1 cellular context compared by ENCODE assay signal in the genomic region with DNA sequence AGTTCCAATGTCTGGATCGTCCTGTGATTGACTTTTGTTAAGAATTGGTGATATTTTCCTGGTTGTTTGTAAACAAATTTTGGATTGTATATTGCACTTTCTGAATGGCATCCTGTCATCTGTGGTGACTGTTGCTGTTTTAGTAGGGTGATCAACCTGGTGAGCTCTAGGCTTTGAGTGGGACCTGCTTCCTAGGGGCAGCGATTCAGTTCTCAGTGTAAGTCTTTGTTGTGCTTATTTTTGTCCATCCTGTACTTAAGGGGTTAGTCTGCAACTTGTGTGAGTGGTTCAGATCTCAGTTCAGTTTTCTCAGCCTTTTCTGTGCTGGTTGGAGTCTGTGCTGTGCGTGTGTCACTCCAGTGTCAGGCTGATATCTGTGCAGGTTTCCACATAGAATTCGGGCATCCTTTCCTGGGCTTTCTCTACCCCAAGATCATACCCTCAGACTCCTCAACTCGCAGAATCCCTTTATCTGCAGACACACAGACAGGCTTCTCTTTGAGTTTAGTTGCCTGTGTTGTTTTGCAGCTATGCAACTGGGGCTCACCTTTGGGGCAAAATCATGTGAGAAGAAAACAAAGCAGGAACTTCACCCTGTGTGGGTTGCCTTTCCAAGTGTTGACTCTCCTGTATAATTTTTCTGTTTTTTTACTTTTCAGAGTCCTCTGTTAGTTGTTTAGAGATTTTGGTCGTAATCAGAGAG.
TF ChIP-seq lines count a peak whose summit lies in the region.

No MANE protein-coding gene starts in this region.

TF ChIP-seq in A549, 52 proteins besides CTCF, POLR2A, EP300 and RAD21 (continued from another document):
- TF ChIP-seq, protein P1, sequence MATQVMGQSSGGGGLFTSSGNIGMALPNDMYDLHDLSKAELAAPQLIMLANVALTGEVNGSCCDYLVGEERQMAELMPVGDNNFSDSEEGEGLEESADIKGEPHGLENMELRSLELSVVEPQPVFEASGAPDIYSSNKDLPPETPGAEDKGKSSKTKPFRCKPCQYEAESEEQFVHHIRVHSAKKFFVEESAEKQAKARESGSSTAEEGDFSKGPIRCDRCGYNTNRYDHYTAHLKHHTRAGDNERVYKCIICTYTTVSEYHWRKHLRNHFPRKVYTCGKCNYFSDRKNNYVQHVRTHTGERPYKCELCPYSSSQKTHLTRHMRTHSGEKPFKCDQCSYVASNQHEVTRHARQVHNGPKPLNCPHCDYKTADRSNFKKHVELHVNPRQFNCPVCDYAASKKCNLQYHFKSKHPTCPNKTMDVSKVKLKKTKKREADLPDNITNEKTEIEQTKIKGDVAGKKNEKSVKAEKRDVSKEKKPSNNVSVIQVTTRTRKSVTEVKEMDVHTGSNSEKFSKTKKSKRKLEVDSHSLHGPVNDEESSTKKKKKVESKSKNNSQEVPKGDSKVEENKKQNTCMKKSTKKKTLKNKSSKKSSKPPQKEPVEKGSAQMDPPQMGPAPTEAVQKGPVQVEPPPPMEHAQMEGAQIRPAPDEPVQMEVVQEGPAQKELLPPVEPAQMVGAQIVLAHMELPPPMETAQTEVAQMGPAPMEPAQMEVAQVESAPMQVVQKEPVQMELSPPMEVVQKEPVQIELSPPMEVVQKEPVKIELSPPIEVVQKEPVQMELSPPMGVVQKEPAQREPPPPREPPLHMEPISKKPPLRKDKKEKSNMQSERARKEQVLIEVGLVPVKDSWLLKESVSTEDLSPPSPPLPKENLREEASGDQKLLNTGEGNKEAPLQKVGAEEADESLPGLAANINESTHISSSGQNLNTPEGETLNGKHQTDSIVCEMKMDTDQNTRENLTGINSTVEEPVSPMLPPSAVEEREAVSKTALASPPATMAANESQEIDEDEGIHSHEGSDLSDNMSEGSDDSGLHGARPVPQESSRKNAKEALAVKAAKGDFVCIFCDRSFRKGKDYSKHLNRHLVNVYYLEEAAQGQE (IDR thresholded peaks at IDR 0.05) = no peak
- TF ChIP-seq KDM1A (IDR thresholded peaks at IDR 0.05; ENCODE audit: low read depth) = no peak
- TF ChIP-seq, protein P2, sequence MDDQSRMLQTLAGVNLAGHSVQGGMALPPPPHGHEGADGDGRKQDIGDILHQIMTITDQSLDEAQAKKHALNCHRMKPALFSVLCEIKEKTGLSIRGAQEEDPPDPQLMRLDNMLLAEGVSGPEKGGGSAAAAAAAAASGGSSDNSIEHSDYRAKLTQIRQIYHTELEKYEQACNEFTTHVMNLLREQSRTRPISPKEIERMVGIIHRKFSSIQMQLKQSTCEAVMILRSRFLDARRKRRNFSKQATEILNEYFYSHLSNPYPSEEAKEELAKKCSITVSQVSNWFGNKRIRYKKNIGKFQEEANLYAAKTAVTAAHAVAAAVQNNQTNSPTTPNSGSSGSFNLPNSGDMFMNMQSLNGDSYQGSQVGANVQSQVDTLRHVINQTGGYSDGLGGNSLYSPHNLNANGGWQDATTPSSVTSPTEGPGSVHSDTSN (IDR thresholded peaks at IDR 0.05) = no peak
- TF ChIP-seq HOXB13 (CRISPR knock-in tag; IDR thresholded peaks at IDR 0.05; ENCODE audit: low read depth) = no peak
- TF ChIP-seq, protein P3, sequence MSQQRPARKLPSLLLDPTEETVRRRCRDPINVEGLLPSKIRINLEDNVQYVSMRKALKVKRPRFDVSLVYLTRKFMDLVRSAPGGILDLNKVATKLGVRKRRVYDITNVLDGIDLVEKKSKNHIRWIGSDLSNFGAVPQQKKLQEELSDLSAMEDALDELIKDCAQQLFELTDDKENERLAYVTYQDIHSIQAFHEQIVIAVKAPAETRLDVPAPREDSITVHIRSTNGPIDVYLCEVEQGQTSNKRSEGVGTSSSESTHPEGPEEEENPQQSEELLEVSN (IDR thresholded peaks at IDR 0.05; ENCODE audit: borderline replicate concordance, low read depth) = no peak
- TF ChIP-seq MAFK (IDR thresholded peaks at IDR 0.05; ENCODE audit: partially characterized antibody) = no peak
- TF ChIP-seq EHF (CRISPR knock-in tag; IDR thresholded peaks at IDR 0.05) = no peak
- TF ChIP-seq RCOR1 (IDR thresholded peaks at IDR 0.05; ENCODE audit: low read depth, low read length) = no peak
- no peak for TF ChIP-seq HDAC2 (IDR thresholded peaks at IDR 0.05)
- no peak for TF ChIP-seq ESRRA (IDR thresholded peaks at IDR 0.05; ENCODE audit: borderline replicate concordance, low read length)
- no peak for TF ChIP-seq ZNF302 (CRISPR knock-in tag; IDR thresholded peaks at IDR 0.05)
- TF ChIP-seq RNF2 (IDR thresholded peaks at IDR 0.05; ENCODE audit: borderline replicate concordance, low read depth) = no peak
- TF ChIP-seq FOSL2 (IDR thresholded peaks at IDR 0.05) = no peak
- no peak for TF ChIP-seq FOSL2 (CRISPR knock-in tag; IDR thresholded peaks at IDR 0.05)
